Comparison of ENCODE assay signal across 3 cellular contexts in the genomic region with DNA sequence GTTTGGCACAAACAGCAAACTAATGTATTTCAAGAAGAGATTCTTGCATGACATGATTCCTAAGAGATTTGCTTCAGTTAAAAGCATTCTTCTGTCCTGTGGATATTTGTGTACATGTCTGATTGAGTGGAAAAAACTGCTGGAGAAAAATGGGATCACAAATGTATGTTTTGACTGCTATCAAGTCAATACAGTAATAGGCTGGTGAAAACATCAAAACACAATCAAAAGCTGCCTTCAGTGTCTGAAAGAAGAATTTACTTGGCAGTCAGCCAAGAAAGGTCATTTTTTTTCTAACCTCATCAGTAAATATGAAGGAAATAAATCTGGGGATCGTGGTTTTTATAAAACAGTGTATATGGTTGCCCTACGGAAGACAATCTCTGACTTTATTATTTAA.
A peak's percentile ranks its signal among the peaks of the same experiment; 100 is the strongest.
TF ChIP-seq lines count a peak whose summit lies in the region.

No MANE protein-coding gene starts in this region.

TF ChIP-seq in SK-N-SH treated with all-trans-retinoic acid at 6 μM for 48 hours, 23 proteins besides CTCF, POLR2A, EP300 and RAD21:
- TF ChIP-seq ESRRG (CRISPR knock-in tag; IDR thresholded peaks at IDR 0.05) (no peak), CREB5 (CRISPR knock-in tag; IDR thresholded peaks at IDR 0.05; ENCODE audit: low read depth) (no peak), ISL1 (CRISPR knock-in tag; IDR thresholded peaks at IDR 0.05) (peak; percentile 56), TCF4 (CRISPR knock-in tag; IDR thresholded peaks at IDR 0.05; ENCODE audit: borderline replicate concordance) (no peak), ARNTL (CRISPR knock-in tag; IDR thresholded peaks at IDR 0.05; ENCODE audit: borderline replicate concordance, low read depth) (no peak), ZFP3 (CRISPR knock-in tag; IDR thresholded peaks at IDR 0.05) (no peak), GLIS3 (CRISPR knock-in tag; IDR thresholded peaks at IDR 0.05) (no peak)

TF ChIP-seq in SK-N-SH, 30 proteins besides CTCF, POLR2A, EP300 and RAD21:
- TF ChIP-seq FOXM1 (IDR thresholded peaks at IDR 0.05; ENCODE audit: low read depth) (no peak), SMC3 (IDR thresholded peaks at IDR 0.05; ENCODE audit: low read depth, low read length) (no peak), USF2 (IDR thresholded peaks at IDR 0.05; ENCODE audit: borderline replicate concordance, low read depth, low read length) (no peak), YY1 (IDR thresholded peaks at IDR 0.05; ENCODE audit: low read depth) (no peak), GATA2 (CRISPR knock-in tag; IDR thresholded peaks at IDR 0.05) (no peak)

TF ChIP-seq in H1, 55 proteins besides CTCF, POLR2A, EP300 and RAD21:
- TF ChIP-seq, protein P1, sequence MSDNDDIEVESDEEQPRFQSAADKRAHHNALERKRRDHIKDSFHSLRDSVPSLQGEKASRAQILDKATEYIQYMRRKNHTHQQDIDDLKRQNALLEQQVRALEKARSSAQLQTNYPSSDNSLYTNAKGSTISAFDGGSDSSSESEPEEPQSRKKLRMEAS (IDR thresholded peaks at IDR 0.05) = no peak
- TF ChIP-seq BCL11A (IDR thresholded peaks at IDR 0.05; ENCODE audit: low read depth in 2 of 2, low read length in 2 of 2) (no peak), SAP30 (IDR thresholded peaks at IDR 0.05; ENCODE audit: insufficient read depth, insufficient replicate concordance, low read length) (no peak), USF2 (IDR thresholded peaks at IDR 0.05; ENCODE audit: low read length) (no peak), CBX8 (IDR thresholded peaks at IDR 0.05; ENCODE audit: borderline replicate concordance, low read depth, low read length) (no peak), NRF1 (IDR thresholded peaks at IDR 0.05; ENCODE audit: low read depth, low read length) (no peak), NANOG (IDR thresholded peaks at IDR 0.05; ENCODE audit: insufficient read depth, low read depth, low read length, poor library complexity, severe bottlenecking) (no peak), RFX5 (IDR thresholded peaks at IDR 0.05; ENCODE audit: borderline replicate concordance, low read depth, low read length) (no peak), RBBP5 (IDR thresholded peaks at IDR 0.05; ENCODE audit: borderline replicate concordance, low read depth, low read length) (no peak), HDAC2 (IDR thresholded peaks at IDR 0.05; ENCODE audit: borderline replicate concordance in 1 of 2, low read depth in 2 of 2, low read length in 2 of 2) (no peak), RXRA (IDR thresholded peaks at IDR 0.05; ENCODE audit: insufficient read depth, low read depth, low read length) (no peak), TCF12 (IDR thresholded peaks at IDR 0.05; ENCODE audit: low read depth, low read length) (no peak)
- TF ChIP-seq, protein P2, sequence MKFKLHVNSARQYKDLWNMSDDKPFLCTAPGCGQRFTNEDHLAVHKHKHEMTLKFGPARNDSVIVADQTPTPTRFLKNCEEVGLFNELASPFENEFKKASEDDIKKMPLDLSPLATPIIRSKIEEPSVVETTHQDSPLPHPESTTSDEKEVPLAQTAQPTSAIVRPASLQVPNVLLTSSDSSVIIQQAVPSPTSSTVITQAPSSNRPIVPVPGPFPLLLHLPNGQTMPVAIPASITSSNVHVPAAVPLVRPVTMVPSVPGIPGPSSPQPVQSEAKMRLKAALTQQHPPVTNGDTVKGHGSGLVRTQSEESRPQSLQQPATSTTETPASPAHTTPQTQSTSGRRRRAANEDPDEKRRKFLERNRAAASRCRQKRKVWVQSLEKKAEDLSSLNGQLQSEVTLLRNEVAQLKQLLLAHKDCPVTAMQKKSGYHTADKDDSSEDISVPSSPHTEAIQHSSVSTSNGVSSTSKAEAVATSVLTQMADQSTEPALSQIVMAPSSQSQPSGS (IDR thresholded peaks at IDR 0.05; ENCODE audit: low read length) = no peak
